19 cellular contexts compared by ENCODE assay signal in genomic region chr2:12304494-12305228, GRCh38.
DNase-seq lines count a peak whose midpoint lies in the region; ATAC-seq, FAIRE-seq and TF ChIP-seq lines count a peak whose summit lies in the region.
"Had no signal": no experiment of that assay in that cellular context is flagged by ENCODE, and none has a peak within 500 bp of the region (broad histone marks: within the 10 kb centered on the region; RNA-seq: fewer than 3 reads in every experiment).

No MANE protein-coding gene starts in this region.

- intact Hi-C loops in Right ventricle myocardium superior (cut with DNase I), result no loop called here
- intact Hi-C loops in Panc1 (cut with micrococcal nuclease; ENCODE audit: unreplicated experiment), result no loop called here
- intact Hi-C loops in transverse colon (cut with DNase I; ENCODE audit: low total_unique reads), result no loop called here

- H3K4me1 ChIP-seq in right atrium auricular region (no peaks in the 10 kb centered on the region), Panc1 (ENCODE audit: control insufficient read depth, insufficient read depth, low read length) (peaks cover 6% of the 10 kb centered on the region), transverse colon (peaks cover 0 to 15% (median 6%) of the 10 kb centered on the region in 4 donors)

- ATAC-seq in Right ventricle myocardium superior (ENCODE audit: poor library complexity) (peak; percentile 34), Panc1 (no peak), HG02973 (IDR thresholded peaks at IDR 0.05; ENCODE audit: unreplicated experiment) (no peak)
- no peak for ATAC-seq in stimulated activated naive CD8-positive, alpha-beta T cell treated with anti-CD3 and anti-CD28 coated beads, Interleukin-15, Interleukin-2, amounts not matched to agents 100 U/mL and 50 U/mL, for 24 hours
- ATAC-seq: HepG2 had no signal

- no peak for FAIRE-seq in HTR-8/SVneo (lab: Jason Lieb, UNC)
- FAIRE-seq: frontal cortex, HepG2 had no signal

- POLR2A ChIA-PET in Panc1 (lab: Charles Lee), result no interaction called here

- WGBS in transverse colon (ENCODE audit: low coverage in 1 of 2), 2 donors, result 43% methylated on average over 2 of the region's 2 CpGs; no CpG with 5 or more reads in 1 of the 2 donors

- no peak for TF ChIP-seq POLR2A in transverse colon (IDR thresholded peaks at IDR 0.05)

- TF ChIP-seq EP300 in transverse colon (IDR thresholded peaks at IDR 0.05; ENCODE audit: low read depth), result no peak

- no peak overlapping the region for H3K4me3 ChIP-seq in right atrium auricular region
- no peak overlapping the region for H3K4me3 ChIP-seq in Panc1 (ENCODE audit: low read depth in 2 of 2, low read length in 2 of 2)
- no peak overlapping the region for H3K4me3 ChIP-seq in fibroblast of pulmonary artery (replicated peaks; ENCODE audit: low read depth, low read length)
- no peak overlapping the region for H3K4me3 ChIP-seq in transverse colon
- H3K4me3 ChIP-seq: sigmoid colon had no signal

- in situ Hi-C loops in Panc1 (cut with HindIII; ENCODE audit: low pct_unique_long_range_greater_than_20kb, low sequenced_read_pairs), result no loop called here
- in situ Hi-C loops in transverse colon (cut with MboI; ENCODE audit: low pct_ligation_motif_present in 1 of 4, low pct_unique_long_range_greater_than_20kb in 1 of 4, low sequenced_read_pairs in 3 of 4), result no loop called here

- H3K9me3 ChIP-seq in right atrium auricular region (no peaks in the 10 kb centered on the region), Panc1 (ENCODE audit: control insufficient read depth, insufficient read depth, low read depth, low read length) (no peaks in the 10 kb centered on the region), transverse colon (no peaks in the 10 kb centered on the region)
- H3K9me3 ChIP-seq: sigmoid colon had no signal

- H3K36me3 ChIP-seq in right atrium auricular region, result no peaks in the 10 kb centered on the region
- H3K36me3 ChIP-seq in Panc1 (ENCODE audit: control insufficient read depth, insufficient read depth, low read length), result no peaks in the 10 kb centered on the region
- H3K36me3 ChIP-seq in transverse colon, result no peaks in the 10 kb centered on the region
- H3K36me3 ChIP-seq: brain microvascular endothelial cell, sigmoid colon had no signal

- CTCF ChIA-PET in Panc1 (lab: Charles Lee), result no interaction called here

- no TSS peak for BruUV-seq in Panc1 (replicated peaks; lab: Mats Ljungman, UMichigan)

- H3K27me3 ChIP-seq in right atrium auricular region, result no peaks in the 10 kb centered on the region
- H3K27me3 ChIP-seq in Panc1 (ENCODE audit: control insufficient read depth, insufficient read depth, low read length), result no peaks in the 10 kb centered on the region
- H3K27me3 ChIP-seq in transverse colon, result no peaks in the 10 kb centered on the region
- H3K27me3 ChIP-seq: brain microvascular endothelial cell, sigmoid colon had no signal

- DNase-seq in Right ventricle myocardium superior, result no peak
- no peak for DNase-seq in right atrium auricular region (ENCODE audit: low spot score)
- no peak for DNase-seq in Panc1 (ENCODE audit: low read depth, low spot score)
- DNase-seq in fibroblast of pulmonary artery (ENCODE audit: low read depth), result peak; percentile 83
- peak; percentile 43 for DNase-seq in transverse colon
- no peak for DNase-seq in HTR-8/SVneo (ENCODE audit: insufficient read length, low spot score)
- DNase-seq in stimulated activated naive CD8-positive, alpha-beta T cell treated with anti-CD3 and anti-CD28 coated beads, Interleukin-15, Interleukin-2, amounts not matched to agents 100 U/mL and 50 U/mL, for 24 hours, result no peak
- DNase-seq: activated CD4-positive, alpha-beta memory T cell treated with anti-CD3 and anti-CD28 coated beads, Interleukin-2, amount 10 ng/mL, durations not matched to agents 7 days and 5 days; activated gamma-delta T cell; brain microvascular endothelial cell; DMS 273 treated with DMSO at 0.1 percent for 48 hours; effector CD4-positive, alpha-beta T cell; NCI-H1092; NCI-H446; sigmoid colon had no signal

- TF ChIP-seq CTCF in right atrium auricular region (IDR thresholded peaks at IDR 0.05) (no peak), Panc1 (IDR thresholded peaks at IDR 0.05) (no peak), fibroblast of pulmonary artery (IDR thresholded peaks at IDR 0.05; ENCODE audit: low read length, missing control alignments) (no peak), transverse colon (IDR thresholded peaks at IDR 0.05) (no peak)

- H3K27ac ChIP-seq in right atrium auricular region (no peak overlapping the region), Panc1 (ENCODE audit: low read length) (peak overlapping the region; percentile 71), transverse colon (no peak overlapping the region)
- H3K27ac ChIP-seq: sigmoid colon, VCaP had no signal

Comparison
In these comparisons a context has a peak if more than half of its experiments do, and no peak if none do; other contexts are left out.
1. DNase-seq: peak in fibroblast of pulmonary artery (single experiment) and transverse colon (single experiment); none in Right ventricle myocardium superior (single experiment), right atrium auricular region (single experiment), Panc1 (single experiment), HTR-8/SVneo (single experiment) and stimulated activated naive CD8-positive, alpha-beta T cell treated with anti-CD3 and anti-CD28 coated beads, Interleukin-15, Interleukin-2, amounts not matched to agents 100 U/mL and 50 U/mL, for 24 hours (single experiment).